In genomic region chr19:16442386-16443276, GRCh38 we compare ENCODE assay signal across 12 cellular contexts. TPM values are rescaled to one million over a fixed set of nuclear protein-coding genes. Genes with fewer than 3 reads are reported as not detected.
DNase-seq lines count a peak whose midpoint lies in the region; ATAC-seq and TF ChIP-seq lines count a peak whose summit lies in the region.
"Had no signal": no experiment of that assay in that cellular context is flagged by ENCODE, and none has a peak within 500 bp of the region (broad histone marks: within the 10 kb centered on the region; RNA-seq: fewer than 3 reads in every experiment).

No MANE protein-coding gene starts in this region.

- peaks cover 31% of the 10 kb centered on the region for H3K79me2 ChIP-seq in SU-DHL-6 (ENCODE audit: insufficient read depth, low read length)

- no peaks in the 10 kb centered on the region for H3K9me3 ChIP-seq in SU-DHL-6 (ENCODE audit: insufficient read depth, low read length)

- no peak for ATAC-seq in HG03565 (IDR thresholded peaks at IDR 0.05; ENCODE audit: unreplicated experiment)

- peaks cover 7 to 11% (median 9%) of the 10 kb centered on the region in 3 donors for H3K27me3 Mint-ChIP-seq in immature natural killer cell (ENCODE audit: low read depth in 3 of 3)

- peaks cover 84% of the 10 kb centered on the region for H3F3A ChIP-seq in SU-DHL-6 (ENCODE audit: insufficient read depth)

- no peaks in the 10 kb centered on the region for H3K9me2 ChIP-seq in SU-DHL-6 (replicated peaks; ENCODE audit: insufficient read depth, low read length)

- DNase-seq in NCI-H1436 (lab: John Stamatoyannopoulos, UW) (peak; percentile 39), NCI-H1436 treated with DMSO at 0.1 percent for 48 hours (lab: John Stamatoyannopoulos, UW) (no peak), immature natural killer cell (no peak), EL (no peak), GM20000 (ENCODE audit: low spot score) (no peak)
- DNase-seq: activated effector memory CD4-positive, alpha-beta T cell treated with Interleukin-2 at 50 U/mL for 16 hours; GOT3 had no signal

- H3K27me3 ChIP-seq in SU-DHL-6 (ENCODE audit: low read length) = no peaks in the 10 kb centered on the region

- H3K27ac Mint-ChIP-seq in immature natural killer cell = peak overlapping the region; percentile 84 to 100 (median 98)

- H3K4me2 ChIP-seq in SU-DHL-6 (ENCODE audit: low read depth, low read length, poor library complexity, severe bottlenecking) = peak overlapping the region; percentile 68

- peaks cover 3 to 9% (median 8%) of the 10 kb centered on the region in 3 donors for H3K36me3 Mint-ChIP-seq in immature natural killer cell

- H3K4me3 Mint-ChIP-seq in immature natural killer cell = peak overlapping the region in 2 of 5 donors; percentile 9 to 38

- H3K9me3 Mint-ChIP-seq in immature natural killer cell = no peaks in the 10 kb centered on the region

- no peaks in the 10 kb centered on the region for H4K20me1 ChIP-seq in SU-DHL-6 (ENCODE audit: low read depth, low read length)

- H3K4me3 ChIP-seq in SU-DHL-6 (ENCODE audit: insufficient read depth, low read length, poor library complexity, severe bottlenecking) = peak overlapping the region; percentile 13

- H3K9ac ChIP-seq in SU-DHL-6 (ENCODE audit: low read length) = peak overlapping the region; percentile 56

- H3K4me1 Mint-ChIP-seq in immature natural killer cell = peaks cover 89 to 90% of the 10 kb centered on the region in 2 donors

- peaks cover 10% of the 10 kb centered on the region; the same call in 1 of the 2 replicates for H3K36me3 ChIP-seq in SU-DHL-6 (ENCODE audit: low read length)

- H3K27ac ChIP-seq in SU-DHL-6 (ENCODE audit: low read depth, low read length) (peak overlapping the region; percentile 98), temporal lobe (ENCODE audit: low read depth, low read length) (peak overlapping the region; percentile 40)
- H3K27ac ChIP-seq: epithelial cell of prostate had no signal

- no peak for TF ChIP-seq CTCF in SU-DHL-6 (IDR thresholded peaks at IDR 0.05; ENCODE audit: insufficient read depth, low read length, poor library complexity, severe bottlenecking)
- TF ChIP-seq CTCF in GM20000 (IDR thresholded peaks at IDR 0.05; ENCODE audit: extremely low read depth, missing control alignments) = no peak

- H2AFZ ChIP-seq in SU-DHL-6 (ENCODE audit: low read depth, low read length, severe bottlenecking) = no peak overlapping the region

RNA-seq across cellular contexts. Expression of gene EPS15L1, which starts 29.1 kb away (rescaled TPM):
- polyA plus RNA-seq in immature natural killer cell = 10 to 100 TPM; 14.5 to 28.8 (median 16.4) TPM
- total RNA-seq in temporal lobe = 16.2 TPM

RNA-seq across cellular contexts. Expression of gene CALR3, which starts 53.3 kb away (rescaled TPM):
- polyA plus RNA-seq in immature natural killer cell = under 1 TPM in 1 of 3 donors, not detected in 2; 0.25 TPM
- not detected for total RNA-seq in temporal lobe
- total RNA-seq: myocyte had no signal

RNA-seq across cellular contexts. Expression of gene C19orf44, which starts 53.6 kb away (rescaled TPM):
- 1 to 10 TPM in 1 of 3 donors, under 1 TPM in 1, not detected in 1; 0.80 to 1.2 TPM for polyA plus RNA-seq in immature natural killer cell
- 4.4 TPM for total RNA-seq in temporal lobe
